9 cellular contexts compared by ENCODE assay signal in genomic region chr12:6334940-6335450, GRCh38. TPM values are rescaled to one million over a fixed set of nuclear protein-coding genes. Genes with fewer than 3 reads are reported as not detected.
DNase-seq lines count a peak whose midpoint lies in the region; ATAC-seq and TF ChIP-seq lines count a peak whose summit lies in the region.
"Had no signal": no experiment of that assay in that cellular context is flagged by ENCODE, and none has a peak within 500 bp of the region (broad histone marks: within the 10 kb centered on the region; RNA-seq: fewer than 3 reads in every experiment).

No MANE protein-coding gene starts in this region.

- DNase-seq in Panc1 (ENCODE audit: low read depth, low spot score) (no peak), fibroblast of lung (ENCODE audit: low read depth in 2 of 2) (no peak), osteoblast (ENCODE audit: insufficient read length, low spot score, missing footprints) (peak; percentile 67), OCI-M1 (lab: John Stamatoyannopoulos, UW) (no peak), cerebellar cortex (ENCODE audit: low spot score) (no peak)

- ATAC-seq in Panc1 (no peak), GM19467 (IDR thresholded peaks at IDR 0.05; ENCODE audit: unreplicated experiment) (no peak), GM19452 (IDR thresholded peaks at IDR 0.05; ENCODE audit: unreplicated experiment) (no peak)

- peaks cover 100% of the 10 kb centered on the region for H3K4me1 ChIP-seq in BLaER1
- H3K4me1 ChIP-seq in Panc1 (ENCODE audit: control insufficient read depth, insufficient read depth, low read length), result peaks cover 63% of the 10 kb centered on the region
- H3K4me1 ChIP-seq in fibroblast of lung (ENCODE audit: control insufficient read depth, extremely low read depth, insufficient read depth, low read length), result peaks cover 51% of the 10 kb centered on the region
- H3K4me1 ChIP-seq in osteoblast (ENCODE audit: insufficient read depth, low read length), result peaks cover 82% of the 10 kb centered on the region

- H3K4me2 ChIP-seq in BLaER1, result peak overlapping the region; percentile 99
- H3K4me2 ChIP-seq in fibroblast of lung (ENCODE audit: extremely low read depth, insufficient read depth, low read length), result peak overlapping the region; percentile 91
- H3K4me2 ChIP-seq in osteoblast (ENCODE audit: insufficient read depth, low read length), result peak overlapping the region; percentile 96

- H3K27me3 ChIP-seq in BLaER1 (no peaks in the 10 kb centered on the region), Panc1 (ENCODE audit: control insufficient read depth, insufficient read depth, low read length) (no peaks in the 10 kb centered on the region), fibroblast of lung (ENCODE audit: control insufficient read depth, insufficient read depth, low read length) (no peaks in the 10 kb centered on the region), osteoblast (ENCODE audit: insufficient read depth, low read length) (no peaks in the 10 kb centered on the region)

- H2AFZ ChIP-seq in fibroblast of lung (ENCODE audit: low read length) (no peak overlapping the region), osteoblast (ENCODE audit: low read length) (no peak overlapping the region)

- intact Hi-C loops in Panc1 (cut with micrococcal nuclease; ENCODE audit: unreplicated experiment), result loop anchor here (5.0 kb wide), 1 partner anchor 37 kb away; no protein-coding TSS in a partner anchor

- BruUV-seq in Panc1 (replicated peaks; lab: Mats Ljungman, UMichigan), result no TSS peak

- H4K20me1 ChIP-seq in BLaER1, result peaks cover 91% of the 10 kb centered on the region
- H4K20me1 ChIP-seq in fibroblast of lung (ENCODE audit: control insufficient read depth, extremely low read depth, insufficient read depth, low read length), result peaks cover 2% of the 10 kb centered on the region
- peaks cover 72% of the 10 kb centered on the region for H4K20me1 ChIP-seq in osteoblast (ENCODE audit: insufficient read depth, low read length)

- H3K4me3 ChIP-seq in BLaER1 (peak overlapping the region; percentile 92; the same call in 1 of the 2 replicates), Panc1 (ENCODE audit: low read depth in 2 of 2, low read length in 2 of 2) (peak overlapping the region in 1 of 2 experiments; percentile 71; a peak in 2 of 4 replicates), fibroblast of lung (replicated peaks in 1 of 4; ENCODE audit: control extremely low read depth in 1 of 4, insufficient read depth in 1 of 4, low read depth in 3 of 4, low read length in 4 of 4) (peak overlapping the region; percentile 12 to 59 (median 40)), osteoblast (ENCODE audit: insufficient read depth, low read length) (peak overlapping the region; percentile 66)

- POLR2A ChIA-PET in Panc1 (lab: Charles Lee), result interaction anchor here (0.6 kb wide), 1 partner anchor 71 kb away, joined by 3 read pairs; no protein-coding TSS in a partner anchor

- H3K9me3 ChIP-seq in BLaER1 (no peaks in the 10 kb centered on the region), Panc1 (ENCODE audit: control insufficient read depth, insufficient read depth, low read depth, low read length) (no peaks in the 10 kb centered on the region), fibroblast of lung (ENCODE audit: control insufficient read depth, insufficient read depth, low read depth, low read length) (no peaks in the 10 kb centered on the region), osteoblast (ENCODE audit: low read depth, low read length) (no peaks in the 10 kb centered on the region)

- H3K9ac ChIP-seq in BLaER1, result peak overlapping the region; percentile 96; the same call in 1 of the 2 replicates
- peak overlapping the region; percentile 80 for H3K9ac ChIP-seq in fibroblast of lung (ENCODE audit: insufficient read depth, low read length)

- CTCF ChIA-PET in Panc1 (lab: Charles Lee), result interaction anchor here (0.7 kb wide), 1 partner anchor 197 kb away, joined by 5 read pairs; no protein-coding TSS in a partner anchor

- TF ChIP-seq CTCF in Panc1 (IDR thresholded peaks at IDR 0.05) (no peak), fibroblast of lung (conservative IDR thresholded peaks at IDR 0.05 in 1 of 2, IDR thresholded peaks at IDR 0.05 in 1 of 2; ENCODE audit: low read depth in 1 of 2, low read length in 2 of 2) (no peak), osteoblast (IDR thresholded peaks at IDR 0.05; ENCODE audit: extremely low read depth, low read depth, low read length) (no peak)

- H3K79me2 ChIP-seq in fibroblast of lung (ENCODE audit: control insufficient read depth, insufficient read depth, low read length) (peaks cover 82% of the 10 kb centered on the region), osteoblast (ENCODE audit: insufficient read depth, low read length) (peaks cover 90% of the 10 kb centered on the region)

- H3K36me3 ChIP-seq in BLaER1 (peaks cover 63% of the 10 kb centered on the region), Panc1 (ENCODE audit: control insufficient read depth, insufficient read depth, low read length) (peaks cover 9% of the 10 kb centered on the region), fibroblast of lung (ENCODE audit: control insufficient read depth, insufficient read depth, low read length) (peaks cover 33% of the 10 kb centered on the region), osteoblast (ENCODE audit: insufficient read depth, low read length) (peaks cover 59% of the 10 kb centered on the region)

- in situ Hi-C loops in Panc1 (cut with HindIII; ENCODE audit: low pct_unique_long_range_greater_than_20kb, low sequenced_read_pairs), result no loop called here

- H3K27ac ChIP-seq in BLaER1 (peak overlapping the region; percentile 98), Panc1 (ENCODE audit: low read length) (peak overlapping the region; percentile 99), fibroblast of lung (ENCODE audit: insufficient read depth, low read length) (peak overlapping the region; percentile 99), osteoblast (ENCODE audit: low read depth, low read length) (peak overlapping the region; percentile 99)

RNA-seq across cellular contexts. Expression of gene TNFRSF1A, which starts 6.9 kb away (rescaled TPM):
- 108 TPM for total RNA-seq in Panc1 (2021; ENCODE audit: unreplicated experiment)
- 115 TPM for polyA plus RNA-seq in Panc1 (2012; ENCODE audit: insufficient read length)
- 141 and 157 TPM in 2 replicates for total RNA-seq in fibroblast of lung
- polyA plus RNA-seq in fibroblast of lung, result 182 and 257 TPM in 2 replicates
- 146 and 182 TPM in 2 replicates for polyA plus RNA-seq in fibroblast of lung (2012)
- polyA minus RNA-seq in fibroblast of lung (ENCODE audit: low replicate concordance), result 357 and 498 TPM in 2 replicates
- total RNA-seq in osteoblast, result 228 and 255 TPM in 2 replicates

RNA-seq across cellular contexts. Expression of gene PLEKHG6, which starts 24.5 kb away (rescaled TPM):
- total RNA-seq in Panc1 (2021; ENCODE audit: unreplicated experiment) (1.1 TPM), fibroblast of lung (under 0.01 and 0.50 TPM in 2 replicates), osteoblast (not detected in 2 replicates)
- 1.8 TPM for polyA plus RNA-seq in Panc1 (2012; ENCODE audit: insufficient read length)
- polyA plus RNA-seq in fibroblast of lung, result 0.07 and 0.26 TPM in 2 replicates
- polyA plus RNA-seq in fibroblast of lung (2012), result 0.16 and 1.1 TPM in 2 replicates
- 3.8 TPM in 1 of 2 replicates, not detected in the other for polyA minus RNA-seq in fibroblast of lung (ENCODE audit: low replicate concordance)
- total RNA-seq: lung microvascular endothelial cell had no signal

RNA-seq across cellular contexts. Expression of gene SCNN1A, which starts 40.4 kb away (rescaled TPM):
- total RNA-seq in Panc1 (2021; ENCODE audit: unreplicated experiment) (17.1 TPM), fibroblast of lung (under 0.01 and 0.26 TPM in 2 replicates), osteoblast (under 0.01 and 0.36 TPM in 2 replicates)
- polyA plus RNA-seq in Panc1 (2012; ENCODE audit: insufficient read length), result 17.2 TPM
- 0.05 and 0.08 TPM in 2 replicates for polyA plus RNA-seq in fibroblast of lung
- 0.13 and 0.29 TPM in 2 replicates for polyA plus RNA-seq in fibroblast of lung (2012)
- not detected in 2 replicates for polyA minus RNA-seq in fibroblast of lung (ENCODE audit: low replicate concordance)

RNA-seq across cellular contexts. Expression of gene LTBR, which starts 49.0 kb away (rescaled TPM):
- 3.1 TPM for total RNA-seq in Panc1 (2021; ENCODE audit: unreplicated experiment)
- 4.6 TPM for polyA plus RNA-seq in Panc1 (2012; ENCODE audit: insufficient read length)
- 60.6 and 78.4 TPM in 2 replicates for total RNA-seq in fibroblast of lung
- polyA plus RNA-seq in fibroblast of lung, result 45.8 and 55.7 TPM in 2 replicates
- 81.9 and 99.1 TPM in 2 replicates for polyA plus RNA-seq in fibroblast of lung (2012)
- 78.7 and 105 TPM in 2 replicates for polyA minus RNA-seq in fibroblast of lung (ENCODE audit: low replicate concordance)
- total RNA-seq in osteoblast, result 110 and 121 TPM in 2 replicates

Comparison
In these comparisons a context has a peak if more than half of its experiments do, and no peak if none do; other contexts are left out.
1. RNA of gene SCNN1A, which starts 40.4 kb away (total RNA-seq): 17.1 TPM in Panc1 (single experiment); under 0.01 to 0.36 TPM in osteoblast and under 0.01 to 0.26 TPM in fibroblast of lung; every median in the first group is over 10 times any median in the second.
2. Peak in every context shown above with its lines, with median percentiles within 50 percentile points of each other: H3K27ac ChIP-seq and H3K4me2 ChIP-seq.